ENCODE assay signal across 19 cellular contexts in genomic region chr1:229893762-229894444, GRCh38.
DNase-seq lines count a peak whose midpoint lies in the region; ATAC-seq, FAIRE-seq and TF ChIP-seq lines count a peak whose summit lies in the region.
"Had no signal": no experiment of that assay in that cellular context is flagged by ENCODE, and none has a peak within 500 bp of the region (broad histone marks: within the 10 kb centered on the region; RNA-seq: fewer than 3 reads in every experiment).

No MANE protein-coding gene starts in this region.

- H3K79me1 ChIP-seq in trophoblast cell (ENCODE audit: low read length), result no peaks in the 10 kb centered on the region

- ATAC-seq in K562 (no peak; the same call in 2 of the 3 replicates), GM18520 (IDR thresholded peaks at IDR 0.05; ENCODE audit: unreplicated experiment) (no peak)
- ATAC-seq: activated CD8-positive, alpha-beta T cell treated with anti-CD3 and anti-CD28 coated beads for 36 hours; sciatic nerve had no signal

- POLR2A ChIA-PET in activated CD4-positive, alpha-beta T cell treated with anti-CD3 and anti-CD28 coated beads, Interleukin-2, amount 10 ng/mL, durations not matched to agents 7 days and 5 days (lab: Charles Lee), result interaction anchor here (0.6 kb wide), 1 partner anchor 516 kb away, joined by 3 read pairs; no protein-coding TSS in a partner anchor
- POLR2A ChIA-PET in K562 (lab: Yijun Ruan, JAX), result interaction anchor here (0.5 to 1.6 kb wide), 4 partner anchors 15 to 311 kb away, joined by 3 to 4 read pairs (median 3); no protein-coding TSS in a partner anchor

- H3K79me2 ChIP-seq in K562 (ENCODE audit: control insufficient read depth, insufficient read depth, low read length), result no peaks in the 10 kb centered on the region
- no peaks in the 10 kb centered on the region for H3K79me2 ChIP-seq in trophoblast cell (ENCODE audit: control insufficient read depth, insufficient read depth, low read length, poor library complexity)

- H3K27me3 ChIP-seq in K562 (ENCODE audit: control insufficient read depth in 2 of 2, insufficient read depth in 2 of 2, low read length in 2 of 2) (peaks cover 6 to 14% of the 10 kb centered on the region in 2 experiments; a peak in 4 of 5 replicates), small intestine (ENCODE audit: control insufficient read depth in 2 of 2, insufficient read depth in 2 of 2, low read length in 2 of 2) (peaks cover 0 to 3% of the 10 kb centered on the region in 2 donors), trophoblast cell (ENCODE audit: insufficient read depth, low read length) (no peaks in the 10 kb centered on the region)
- H3K27me3 ChIP-seq: adrenal gland, tibial nerve had no signal

- no peak overlapping the region for H3K4me2 ChIP-seq in K562 (ENCODE audit: insufficient read depth, low read length)
- H3K4me2 ChIP-seq in trophoblast cell (ENCODE audit: low read length), result no peak overlapping the region

- no peak overlapping the region for H3K4me3 Mint-ChIP-seq in activated CD4-positive, alpha-beta T cell treated with anti-CD3 and anti-CD28 coated beads, Interleukin-2, amount 10 ng/mL, durations not matched to agents 7 days and 5 days
- H3K4me3 Mint-ChIP-seq: activated CD8-positive, alpha-beta T cell treated with anti-CD3 and anti-CD28 coated beads for 36 hours had no signal

- no peak for TF ChIP-seq RAD21 in K562 (CRISPR knock-in tag; conservative IDR thresholded peaks at IDR 0.05 in 1 of 2, IDR thresholded peaks at IDR 0.05 in 1 of 2)

- H3K18ac ChIP-seq in trophoblast cell (ENCODE audit: low read length), result no peak overlapping the region

- no peak for TF ChIP-seq CTCF in K562 (IDR thresholded peaks at IDR 0.05 in 2 of 3, conservative IDR thresholded peaks at IDR 0.05 in 1 of 3; ENCODE audit: insufficient read depth in 2 of 3, low read depth in 1 of 3, low read length in 3 of 3)

- no peak overlapping the region for H3K23ac ChIP-seq in trophoblast cell (ENCODE audit: low read length)

- intact Hi-C loops in K562 (cut with micrococcal nuclease), result no loop called here

- H3K27ac ChIP-seq in K562 (ENCODE audit: extremely low read depth, low read depth, low read length) (no peak overlapping the region), small intestine (ENCODE audit: low read depth in 1 of 2, low read length in 1 of 2) (no peak overlapping the region), trophoblast cell (ENCODE audit: low read depth, low read length) (no peak overlapping the region)
- H3K27ac ChIP-seq: adrenal gland, tibial nerve had no signal

- H2AK5ac ChIP-seq in trophoblast cell (ENCODE audit: low read length), result no peak overlapping the region

- no peak overlapping the region for H3K14ac ChIP-seq in trophoblast cell (ENCODE audit: low read length)

- H2BK5ac ChIP-seq in trophoblast cell (ENCODE audit: low read depth, low read length, poor library complexity), result no peak overlapping the region

- TF ChIP-seq POLR2A in K562 (conservative IDR thresholded peaks at IDR 0.05), result no peak

- no peak overlapping the region for H2BK120ac ChIP-seq in trophoblast cell (ENCODE audit: insufficient read depth, low read length, poor library complexity)

- peak; percentile 1 for DNase-seq in activated CD4-positive, alpha-beta T cell treated with anti-CD3 and anti-CD28 coated beads, Interleukin-2, amount 10 ng/mL, durations not matched to agents 7 days and 5 days
- no peak for DNase-seq in activated CD4-positive, alpha-beta T cell treated with anti-CD3 and anti-CD28 coated beads for 1 hour
- DNase-seq in NOMO-1 treated with DMSO at 0.1 percent for 48 hours (lab: John Stamatoyannopoulos, UW; ENCODE audit: unreplicated experiment), result peak; percentile 83
- DNase-seq in K562 (ENCODE audit: extremely low read depth in 1 of 4, low spot score in 3 of 4), result no peak
- peak; percentile 33 for DNase-seq in small intestine
- no peak for DNase-seq in activated CD4-positive, alpha-beta T cell treated with anti-CD3 and anti-CD28 coated beads for 4 hours
- no peak for DNase-seq in trophoblast cell
- DNase-seq: ACHN; activated CD8-positive, alpha-beta T cell treated with anti-CD3 and anti-CD28 coated beads for 36 hours; adrenal gland; NCI-H187; NCI-H510A treated with DMSO at 0.1 percent for 48 hours; Right ventricle myocardium superior; stimulated activated CD4-positive, alpha-beta T cell treated with anti-CD3 and anti-CD28 coated beads, Interleukin-4, amount 100 ng/mL, for 4 hours; T-helper 9 cell had no signal

- WGBS in K562 (ENCODE audit: insufficient coverage, low coverage, missing lambda C conversion rate), result 4% methylated on average over 10 of the region's 10 CpGs
- 62 to 73% (median 72%) methylated on average over 10 of the region's 10 CpGs for WGBS in small intestine, 3 donors
- no CpG with 5 or more reads among the region's 10 CpGs for WGBS in trophoblast cell (ENCODE audit: extremely low coverage, insufficient coverage, insufficient read length)

- H2BK12ac ChIP-seq in trophoblast cell (ENCODE audit: low read length), result no peak overlapping the region

- H2AFZ ChIP-seq in K562 (ENCODE audit: low read depth, low read length) (no peak overlapping the region), trophoblast cell (ENCODE audit: insufficient read depth, low read length, poor library complexity) (no peak overlapping the region)

- H3K4me1 ChIP-seq in K562 (replicated peaks in 1 of 2; ENCODE audit: control insufficient read depth in 2 of 2, insufficient read depth in 2 of 2, low read length in 2 of 2) (no peaks in the 10 kb centered on the region), small intestine (ENCODE audit: control insufficient read depth in 2 of 2, insufficient read depth in 1 of 2, low read depth in 1 of 2, low read length in 1 of 2) (no peaks in the 10 kb centered on the region), trophoblast cell (ENCODE audit: control insufficient read depth in 1 of 2, insufficient read depth in 2 of 2, low read length in 2 of 2) (no peaks in the 10 kb centered on the region)
- H3K4me1 ChIP-seq: adrenal gland, tibial nerve had no signal

- H3K9ac ChIP-seq in K562 (ENCODE audit: insufficient read depth in 1 of 2, low read depth in 2 of 2, low read length in 2 of 2), result no peak overlapping the region
- no peak overlapping the region for H3K9ac ChIP-seq in trophoblast cell (ENCODE audit: low read length)

- H4K12ac ChIP-seq in trophoblast cell (ENCODE audit: low read depth, low read length), result no peak overlapping the region

- no peaks in the 10 kb centered on the region for H3K36me3 Mint-ChIP-seq in activated CD4-positive, alpha-beta T cell treated with anti-CD3 and anti-CD28 coated beads, Interleukin-2, amount 10 ng/mL, durations not matched to agents 7 days and 5 days (ENCODE audit: low read depth)

- H4K91ac ChIP-seq in trophoblast cell (ENCODE audit: low read depth, low read length), result no peak overlapping the region

- CTCF ChIA-PET in activated CD4-positive, alpha-beta T cell treated with anti-CD3 and anti-CD28 coated beads, Interleukin-2, amount 10 ng/mL, durations not matched to agents 7 days and 5 days (lab: Charles Lee), result no interaction called here
- CTCF ChIA-PET in K562 (lab: Yijun Ruan, JAX; ENCODE audit: low intra/inter-chr PET ratio), result no interaction called here

- H4K8ac ChIP-seq in trophoblast cell (ENCODE audit: low read depth, low read length), result no peak overlapping the region

- no TSS peak for BruUV-seq in K562 (replicated peaks; lab: Mats Ljungman, UMichigan)

- H3K9me3 ChIP-seq in K562 (replicated peaks; ENCODE audit: control insufficient read depth, insufficient read depth, low read depth, low read length) (no peaks in the 10 kb centered on the region), small intestine (ENCODE audit: control insufficient read depth, low read depth) (no peaks in the 10 kb centered on the region), trophoblast cell (ENCODE audit: insufficient read depth, low read depth, low read length) (no peaks in the 10 kb centered on the region)
- H3K9me3 ChIP-seq: adrenal gland had no signal

- H3K27ac Mint-ChIP-seq in activated CD4-positive, alpha-beta T cell treated with anti-CD3 and anti-CD28 coated beads, Interleukin-2, amount 10 ng/mL, durations not matched to agents 7 days and 5 days, result no peak overlapping the region
- H3K27ac Mint-ChIP-seq: activated CD8-positive, alpha-beta T cell treated with anti-CD3 and anti-CD28 coated beads for 36 hours had no signal

- in situ Hi-C loops in K562 (cut with MboI), result no loop called here

- H3K4me1 Mint-ChIP-seq in activated CD4-positive, alpha-beta T cell treated with anti-CD3 and anti-CD28 coated beads, Interleukin-2, amount 10 ng/mL, durations not matched to agents 7 days and 5 days, result no peaks in the 10 kb centered on the region

- H3K4me3 ChIP-seq in K562, result no peak overlapping the region
- H3K4me3 ChIP-seq in small intestine (ENCODE audit: low read depth in 1 of 2, low read length in 2 of 2), result no peak overlapping the region
- H3K4me3 ChIP-seq in trophoblast cell (ENCODE audit: low read depth, low read length), result no peak overlapping the region
- H3K4me3 ChIP-seq: adrenal gland, tibial nerve had no signal

- no peaks in the 10 kb centered on the region for H3K9me1 ChIP-seq in K562 (ENCODE audit: control insufficient read depth, insufficient read depth, low read length)

- no peak for TF ChIP-seq EP300 in K562 (IDR thresholded peaks at IDR 0.05; ENCODE audit: low read length)

- no peaks in the 10 kb centered on the region for H4K20me1 ChIP-seq in K562 (replicated peaks; ENCODE audit: control insufficient read depth, insufficient read depth, low read length)

- no peaks in the 10 kb centered on the region for H3K9me3 Mint-ChIP-seq in activated CD4-positive, alpha-beta T cell treated with anti-CD3 and anti-CD28 coated beads, Interleukin-2, amount 10 ng/mL, durations not matched to agents 7 days and 5 days
- H3K9me3 Mint-ChIP-seq: activated CD8-positive, alpha-beta T cell treated with anti-CD3 and anti-CD28 coated beads for 36 hours had no signal

- H3K27me3 Mint-ChIP-seq in activated CD4-positive, alpha-beta T cell treated with anti-CD3 and anti-CD28 coated beads, Interleukin-2, amount 10 ng/mL, durations not matched to agents 7 days and 5 days, result peaks cover 21% of the 10 kb centered on the region

- H3K36me3 ChIP-seq in K562 (ENCODE audit: control insufficient read depth, insufficient read depth, low read length) (no peaks in the 10 kb centered on the region), small intestine (ENCODE audit: control insufficient read depth in 2 of 2, insufficient read depth in 2 of 2, low read length in 2 of 2) (no peaks in the 10 kb centered on the region), trophoblast cell (ENCODE audit: control insufficient read depth in 1 of 2, insufficient read depth in 2 of 2, low read length in 2 of 2) (no peaks in the 10 kb centered on the region)
- H3K36me3 ChIP-seq: adrenal gland, tibial nerve had no signal

- FAIRE-seq in K562 (lab: Jason Lieb, UNC), result no peak
- FAIRE-seq in small intestine (lab: Jason Lieb, UNC), result no peak
- FAIRE-seq: H1 had no signal

- no peak overlapping the region for H3K4ac ChIP-seq in trophoblast cell (ENCODE audit: low read depth, low read length)

Comparison
In these comparisons a context has a peak if more than half of its experiments do, and no peak if none do; other contexts are left out.
1. DNase-seq: peak in activated CD4-positive, alpha-beta T cell treated with anti-CD3 and anti-CD28 coated beads, Interleukin-2, amount 10 ng/mL, durations not matched to agents 7 days and 5 days (single experiment), NOMO-1 treated with DMSO at 0.1 percent for 48 hours (single experiment) and small intestine (single experiment); none in activated CD4-positive, alpha-beta T cell treated with anti-CD3 and anti-CD28 coated beads for 1 hour (single experiment), K562 (0 of 4), activated CD4-positive, alpha-beta T cell treated with anti-CD3 and anti-CD28 coated beads for 4 hours (0 of 2) and trophoblast cell (0 of 2).